ENCODE assay signal across 9 cellular contexts in the genomic region with DNA sequence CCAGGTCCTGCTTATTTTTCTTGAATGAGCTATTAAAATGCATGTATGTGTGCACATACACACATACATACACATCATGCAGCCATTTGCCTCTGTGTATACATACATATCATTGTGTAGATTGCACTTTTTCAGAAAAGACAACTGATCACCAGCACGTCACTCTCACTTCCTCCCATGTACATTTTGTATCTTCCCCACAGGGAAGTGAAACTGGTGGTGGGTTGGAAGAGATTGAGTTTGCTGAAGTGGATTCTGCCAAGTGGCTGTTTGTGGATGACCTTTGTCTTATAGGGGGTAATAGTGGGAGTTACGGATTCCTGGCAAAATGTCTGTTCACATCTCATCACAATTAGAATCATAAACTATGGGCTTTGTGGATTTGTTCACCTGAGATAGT.
DNase-seq lines count a peak whose midpoint lies in the region; ATAC-seq and TF ChIP-seq lines count a peak whose summit lies in the region.
"Had no signal": no experiment of that assay in that cellular context is flagged by ENCODE, and none has a peak within 500 bp of the region (broad histone marks: within the 10 kb centered on the region; RNA-seq: fewer than 3 reads in every experiment).

No MANE protein-coding gene starts in this region.

- no peaks in the 10 kb centered on the region for H3K36me3 ChIP-seq in OCI-LY3 (replicated peaks; ENCODE audit: low read depth, low read length)

- H3K4me3 Mint-ChIP-seq in natural killer cell treated with Interleukin-12 subunit alpha and Interleukin-12 subunit beta and Interleukin-15 and Interleukin-18, amount 100 ng/mL, for 72 hours, result peak overlapping the region; percentile 60
- H3K4me3 Mint-ChIP-seq: neural crest cell had no signal

- H3K27me3 Mint-ChIP-seq in natural killer cell treated with Interleukin-12 subunit alpha and Interleukin-12 subunit beta and Interleukin-15 and Interleukin-18, amount 100 ng/mL, for 72 hours, result no peaks in the 10 kb centered on the region

- no peak for TF ChIP-seq CTCF in OCI-LY3 (IDR thresholded peaks at IDR 0.05; ENCODE audit: low read depth, low read length)

- H3K27ac Mint-ChIP-seq in natural killer cell treated with Interleukin-12 subunit alpha and Interleukin-12 subunit beta and Interleukin-15 and Interleukin-18, amount 100 ng/mL, for 72 hours, result peak overlapping the region; percentile 63 to 88

- no peaks in the 10 kb centered on the region for H3K36me3 Mint-ChIP-seq in natural killer cell treated with Interleukin-12 subunit alpha and Interleukin-12 subunit beta and Interleukin-15 and Interleukin-18, amount 100 ng/mL, for 72 hours

- peaks cover 95% of the 10 kb centered on the region for H3K4me1 ChIP-seq in OCI-LY3 (ENCODE audit: low read length)

- no peak overlapping the region for H2AFZ ChIP-seq in OCI-LY3 (ENCODE audit: low read depth, low read length)

- peaks cover 38 to 41% of the 10 kb centered on the region in 2 donors for H3K4me1 Mint-ChIP-seq in natural killer cell treated with Interleukin-12 subunit alpha and Interleukin-12 subunit beta and Interleukin-15 and Interleukin-18, amount 100 ng/mL, for 72 hours (ENCODE audit: low read depth in 2 of 2)

- no peaks in the 10 kb centered on the region for H4K20me1 ChIP-seq in OCI-LY3 (ENCODE audit: insufficient read depth, low read length)

- H3K4me2 ChIP-seq in OCI-LY3 (ENCODE audit: low read length), result peak overlapping the region; percentile 74

- no peak for DNase-seq in natural killer cell treated with Interleukin-12 subunit alpha and Interleukin-12 subunit beta and Interleukin-15 and Interleukin-18, amount 100 ng/mL, for 72 hours (ENCODE audit: low spot score)
- DNase-seq in dedifferentiated amniotic fluid mesenchymal stem cell (ENCODE audit: extremely low spot score), result no peak
- no peak for DNase-seq in NCI-H2196 (lab: John Stamatoyannopoulos, UW; ENCODE audit: unreplicated experiment)
- no peak for DNase-seq in NCI-H1048 (lab: John Stamatoyannopoulos, UW)
- no peak for DNase-seq in NCI-H345 (lab: John Stamatoyannopoulos, UW)

- ATAC-seq in GM18511 (IDR thresholded peaks at IDR 0.05; ENCODE audit: unreplicated experiment), result peak; percentile 69
- peak; percentile 61 for ATAC-seq in HG02642 (IDR thresholded peaks at IDR 0.05; ENCODE audit: poor library complexity, unreplicated experiment)
- no peak for ATAC-seq in natural killer cell treated with Interleukin-12 subunit alpha and Interleukin-12 subunit beta and Interleukin-15 and Interleukin-18, amount 100 ng/mL, for 72 hours

- H3K9me3 ChIP-seq in OCI-LY3 (ENCODE audit: insufficient read depth, low read length), result no peaks in the 10 kb centered on the region

- peak overlapping the region; percentile 33 for H3K4me3 ChIP-seq in OCI-LY3 (ENCODE audit: low read length)

- H3K27me3 ChIP-seq in OCI-LY3 (ENCODE audit: low read depth, low read length), result no peaks in the 10 kb centered on the region

- peak overlapping the region; percentile 67 for H3K9ac ChIP-seq in OCI-LY3 (ENCODE audit: low read length)

- H3K9me3 Mint-ChIP-seq in natural killer cell treated with Interleukin-12 subunit alpha and Interleukin-12 subunit beta and Interleukin-15 and Interleukin-18, amount 100 ng/mL, for 72 hours, result peaks cover 3% of the 10 kb centered on the region
- H3K9me3 Mint-ChIP-seq: neural crest cell had no signal

- peak overlapping the region; percentile 93 for H3K27ac ChIP-seq in OCI-LY3 (ENCODE audit: low read length)

- H3K79me2 ChIP-seq in OCI-LY3 (ENCODE audit: low read length), result no peaks in the 10 kb centered on the region

Comparison
In these comparisons a context has a peak if more than half of its experiments do, and no peak if none do; other contexts are left out.
1. ATAC-seq: peak in GM18511 (single experiment) and HG02642 (single experiment); none in natural killer cell treated with Interleukin-12 subunit alpha and Interleukin-12 subunit beta and Interleukin-15 and Interleukin-18, amount 100 ng/mL, for 72 hours (0 of 2).